ENCODE assay signal across 9 cellular contexts in genomic region chr1:206507395-206508129, GRCh38. TPM values are rescaled to one million over a fixed set of nuclear protein-coding genes. Genes with fewer than 3 reads are reported as not detected.
DNase-seq lines count a peak whose midpoint lies in the region; ATAC-seq and TF ChIP-seq lines count a peak whose summit lies in the region.
"Had no signal": no experiment of that assay in that cellular context is flagged by ENCODE, and none has a peak within 500 bp of the region (broad histone marks: within the 10 kb centered on the region; RNA-seq: fewer than 3 reads in every experiment).

Gene RASSF5 (plus strand): TSS chr1:206507531. CDS start chr1:206507603, 72 bp downstream.

- H3K79me2 ChIP-seq in PC-9 (ENCODE audit: low read depth), result peaks cover 8% of the 10 kb centered on the region

- no peak for TF ChIP-seq CTCF in PC-9 (conservative IDR thresholded peaks at IDR 0.05)
- TF ChIP-seq CTCF in foreskin fibroblast (IDR thresholded peaks at IDR 0.05; ENCODE audit: low read depth, low read length), result no peak
- TF ChIP-seq CTCF in neutrophil (IDR thresholded peaks at IDR 0.05), result no peak
- TF ChIP-seq CTCF in suprapubic skin (IDR thresholded peaks at IDR 0.05), result no peak

- CTCF ChIA-PET in PC-9 (lab: Charles Lee), result interaction anchor here (0.5 to 0.7 kb wide), 3 partner anchors 50 to 182 kb away, joined by 3 to 6 read pairs (median 3); no protein-coding TSS in a partner anchor

- H3K27ac Mint-ChIP-seq in activated T-helper 2 cell treated with anti-CD3 and anti-CD28 coated beads, Interferon-gamma antibody, Interleukin-2, Interleukin-4, amounts not matched to agents 10 μg/mL and 5 μg/mL and 100 μg/mL, durations not matched to agents 14 hours and 24 hours and 36 hours, result no peak within 1 kb of the TSS

- TF ChIP-seq POLR2A in suprapubic skin (IDR thresholded peaks at IDR 0.05), result peak; percentile 48 to 75

- H3K9me2 ChIP-seq in PC-9 (ENCODE audit: insufficient read depth), result no peaks in the 10 kb centered on the region

- H3K4me3 ChIP-seq in PC-9 (peak within 1 kb of the TSS; percentile 69), foreskin fibroblast (ENCODE audit: low read depth in 1 of 2, low read length in 2 of 2) (peak within 1 kb of the TSS; percentile 50 to 60), neutrophil (ENCODE audit: low read depth in 1 of 2, low read length in 1 of 2) (peak within 1 kb of the TSS; percentile 61 to 64), suprapubic skin (peak within 1 kb of the TSS; percentile 68)

- H3K27ac ChIP-seq in PC-9 (no peak within 1 kb of the TSS), neutrophil (no peak within 1 kb of the TSS), suprapubic skin (peak within 1 kb of the TSS; percentile 46)
- H3K27ac ChIP-seq: 22Rv1 had no signal

- no TSS peak for BruUV-seq in PC-9 (replicated peaks; lab: Mats Ljungman, UMichigan)

- H3K27me3 ChIP-seq in PC-9 (ENCODE audit: insufficient read depth, low read depth) (no peaks in the 10 kb centered on the region), neutrophil (peaks cover 100% of the 10 kb centered on the region), suprapubic skin (no peaks in the 10 kb centered on the region)

- H3K4me1 ChIP-seq in PC-9 (replicated peaks; ENCODE audit: insufficient read depth), result peaks cover 65% of the 10 kb centered on the region
- peaks cover 13 to 20% of the 10 kb centered on the region in 2 experiments for H3K4me1 ChIP-seq in neutrophil (ENCODE audit: control insufficient read depth in 1 of 2, insufficient read depth in 1 of 2, low read depth in 1 of 2, low read length in 1 of 2)
- H3K4me1 ChIP-seq in suprapubic skin, result peaks cover 81% of the 10 kb centered on the region

- POLR2A ChIA-PET in PC-9 (lab: Charles Lee; ENCODE audit: unreplicated experiment), result interaction anchor here (0.6 to 0.7 kb wide), 6 partner anchors 13 to 420 kb away, joined by 3 to 6 read pairs (median 5); no protein-coding TSS in a partner anchor

- H3K36me3 ChIP-seq in PC-9 (ENCODE audit: low read depth), result no peaks in the 10 kb centered on the region
- H3K36me3 ChIP-seq in neutrophil, result no peaks in the 10 kb centered on the region
- no peaks in the 10 kb centered on the region for H3K36me3 ChIP-seq in suprapubic skin

- H3K4me1 Mint-ChIP-seq in activated T-helper 2 cell treated with anti-CD3 and anti-CD28 coated beads, Interferon-gamma antibody, Interleukin-2, Interleukin-4, amounts not matched to agents 10 μg/mL and 5 μg/mL and 100 μg/mL, durations not matched to agents 14 hours and 24 hours and 36 hours (ENCODE audit: low read depth), result peaks cover 30% of the 10 kb centered on the region

- H3F3A ChIP-seq in PC-9 (ENCODE audit: insufficient read depth, low read depth), result peaks cover 28% of the 10 kb centered on the region

- H3K9me3 ChIP-seq in PC-9 (ENCODE audit: insufficient read depth, low read depth) (no peaks in the 10 kb centered on the region), neutrophil (no peaks in the 10 kb centered on the region), suprapubic skin (no peaks in the 10 kb centered on the region)

- WGBS in suprapubic skin, result 0% methylated on average over 8 of the region's 88 CpGs

- no peaks in the 10 kb centered on the region for H4K20me1 ChIP-seq in PC-9 (ENCODE audit: insufficient read depth)

- no peak for TF ChIP-seq EP300 in suprapubic skin (IDR thresholded peaks at IDR 0.05)

- peaks cover 6% of the 10 kb centered on the region for H3K36me3 Mint-ChIP-seq in activated T-helper 2 cell treated with anti-CD3 and anti-CD28 coated beads, Interferon-gamma antibody, Interleukin-2, Interleukin-4, amounts not matched to agents 10 μg/mL and 5 μg/mL and 100 μg/mL, durations not matched to agents 14 hours and 24 hours and 36 hours (ENCODE audit: low read depth)

- peak within 1 kb of the TSS; percentile 80 for H3K4me2 ChIP-seq in PC-9

- DNase-seq in DMS 273 (lab: John Stamatoyannopoulos, UW; ENCODE audit: unreplicated experiment), result peak; percentile 79
- no peak for DNase-seq in DMS 273 treated with DMSO at 0.1 percent for 48 hours (lab: John Stamatoyannopoulos, UW)
- peak; percentile 57 to 89 for DNase-seq in PC-9
- DNase-seq in activated T-helper 2 cell treated with anti-CD3 and anti-CD28 coated beads, Interferon-gamma antibody, Interleukin-2, Interleukin-4, amounts not matched to agents 10 μg/mL and 5 μg/mL and 100 μg/mL, durations not matched to agents 14 hours and 24 hours and 36 hours (ENCODE audit: low spot score), result peak; percentile 74
- peak; percentile 55 to 84 for DNase-seq in foreskin fibroblast
- peak; percentile 91 to 94 for DNase-seq in suprapubic skin (ENCODE audit: low spot score in 2 of 2)

- H3K27me3 Mint-ChIP-seq in activated T-helper 2 cell treated with anti-CD3 and anti-CD28 coated beads, Interferon-gamma antibody, Interleukin-2, Interleukin-4, amounts not matched to agents 10 μg/mL and 5 μg/mL and 100 μg/mL, durations not matched to agents 14 hours and 24 hours and 36 hours (ENCODE audit: low read depth), result peaks cover 18% of the 10 kb centered on the region

- H3K4me3 Mint-ChIP-seq in activated T-helper 2 cell treated with anti-CD3 and anti-CD28 coated beads, Interferon-gamma antibody, Interleukin-2, Interleukin-4, amounts not matched to agents 10 μg/mL and 5 μg/mL and 100 μg/mL, durations not matched to agents 14 hours and 24 hours and 36 hours (ENCODE audit: low read depth), result peak within 1 kb of the TSS; percentile 75

- peak; percentile 54 for ATAC-seq in HG03066 (IDR thresholded peaks at IDR 0.05; ENCODE audit: low read depth, unreplicated experiment)

- intact Hi-C loops in PC-9 (cut with micrococcal nuclease; ENCODE audit: unreplicated experiment), result no loop called here
- intact Hi-C loops in activated T-helper 2 cell treated with anti-CD3 and anti-CD28 coated beads, Interferon-gamma antibody, Interleukin-2, Interleukin-4, amounts not matched to agents 10 μg/mL and 5 μg/mL and 100 μg/mL, durations not matched to agents 14 hours and 24 hours and 36 hours (cut with micrococcal nuclease), result loop anchor here (1.0 to 5.0 kb wide), 4 partner anchors 40 to 155 kb away; no protein-coding TSS in a partner anchor

- H2AFZ ChIP-seq in PC-9, result peak within 1 kb of the TSS; percentile 73; the same call in 1 of the 2 replicates

- H3K9me3 Mint-ChIP-seq in activated T-helper 2 cell treated with anti-CD3 and anti-CD28 coated beads, Interferon-gamma antibody, Interleukin-2, Interleukin-4, amounts not matched to agents 10 μg/mL and 5 μg/mL and 100 μg/mL, durations not matched to agents 14 hours and 24 hours and 36 hours, result no peaks in the 10 kb centered on the region

RNA-seq across cellular contexts. Expression of gene RASSF5, which starts in this region (rescaled TPM):
- total RNA-seq in PC-9 (2021) (12.4 and 17.6 TPM in 2 replicates), suprapubic skin (10 to 100 TPM; 34.8 to 74.5 (median 64.9) TPM)
- 180 and 182 TPM in 2 replicates for total RNA-seq in activated T-helper 2 cell treated with anti-CD3 and anti-CD28 coated beads, Interferon-gamma antibody, Interleukin-2, Interleukin-4, amounts not matched to agents 10 μg/mL and 5 μg/mL and 100 μg/mL, durations not matched to agents 14 hours and 24 hours and 36 hours
